ENCODE assay signal across 9 cellular contexts in genomic region chr14:103696466-103697071, GRCh38. TPM values are rescaled to one million over a fixed set of nuclear protein-coding genes. Genes with fewer than 3 reads are reported as not detected.
DNase-seq lines count a peak whose midpoint lies in the region; ATAC-seq and TF ChIP-seq lines count a peak whose summit lies in the region.
"Had no signal": no experiment of that assay in that cellular context is flagged by ENCODE, and none has a peak within 500 bp of the region (broad histone marks: within the 10 kb centered on the region; RNA-seq: fewer than 3 reads in every experiment).

No MANE protein-coding gene starts in this region.

- peaks cover 9% of the 10 kb centered on the region for H3F3A ChIP-seq in smooth muscle cell (ENCODE audit: low read depth)

- H3K23ac ChIP-seq in H9 (ENCODE audit: insufficient read length, low read depth, low read length): no peak overlapping the region

- H4K5ac ChIP-seq in H9 (ENCODE audit: insufficient read length, low read depth, low read length): no peak overlapping the region

- no peak overlapping the region for H2BK20ac ChIP-seq in H9 (ENCODE audit: low read depth, low read length, poor library complexity, severe bottlenecking)

- no peak overlapping the region for H3K56ac ChIP-seq in H9 (ENCODE audit: insufficient read length, low read depth, low read length)

- H2BK5ac ChIP-seq in H9 (ENCODE audit: insufficient read length, low read length): no peak overlapping the region

- no peaks in the 10 kb centered on the region for H3K9me3 ChIP-seq in H9 (ENCODE audit: control insufficient read depth, low read depth, low read length)
- no peaks in the 10 kb centered on the region for H3K9me3 ChIP-seq in right cardiac atrium (ENCODE audit: control insufficient read depth, low read length)
- no peaks in the 10 kb centered on the region for H3K9me3 ChIP-seq in smooth muscle cell (replicated peaks; ENCODE audit: low read depth)

- no peak overlapping the region for H3K18ac ChIP-seq in H9 (ENCODE audit: insufficient read length, low read depth, low read length)

- H3K27ac Mint-ChIP-seq in H9: peak overlapping the region in 2 of 3 experiments; percentile 60 to 70; a peak in 4 of 7 replicates
- H3K27ac Mint-ChIP-seq: T-helper 1 cell treated with Interleukin-12 subunit alpha and Interleukin-12 subunit beta and Interleukin-4 antibody, amounts not matched to agents 30 μg/mL and 1 μg/mL, for 36 hours had no signal

- H3K4me3 ChIP-seq in right cardiac atrium (ENCODE audit: low read length): no peak overlapping the region
- no peak overlapping the region for H3K4me3 ChIP-seq in smooth muscle cell

- H3K4me1 ChIP-seq in H9 (ENCODE audit: insufficient read depth, low read length): no peaks in the 10 kb centered on the region
- H3K4me1 ChIP-seq in right cardiac atrium (ENCODE audit: control insufficient read depth, insufficient read depth, low read length): peaks cover 8% of the 10 kb centered on the region
- no peaks in the 10 kb centered on the region for H3K4me1 ChIP-seq in smooth muscle cell (ENCODE audit: low read depth)

- no peaks in the 10 kb centered on the region for H3K36me3 ChIP-seq in smooth muscle cell (ENCODE audit: low read depth)

- H3K27me3 ChIP-seq in H9 (ENCODE audit: insufficient read depth, low read length) (no peaks in the 10 kb centered on the region), right cardiac atrium (ENCODE audit: control insufficient read depth, insufficient read depth) (no peaks in the 10 kb centered on the region), smooth muscle cell (ENCODE audit: low read depth) (no peaks in the 10 kb centered on the region)

- intact Hi-C loops in right cardiac atrium (cut with DNase I): loop anchor here in 1 of 4 donors (10.0 kb wide), 1 partner anchor 122 kb away; no protein-coding TSS in a partner anchor

- H2AFZ ChIP-seq in H9 (ENCODE audit: low read length) (no peak overlapping the region), smooth muscle cell (ENCODE audit: low read depth) (no peak overlapping the region)

- DNase-seq in H9 (no peak), right cardiac atrium (peak; percentile 61 to 90 (median 88)), smooth muscle cell (lab: John Stamatoyannopoulos, UW; ENCODE audit: unreplicated experiment) (no peak), dedifferentiated amniotic fluid mesenchymal stem cell (ENCODE audit: extremely low spot score) (no peak)

- no peak overlapping the region for H3K4ac ChIP-seq in H9 (ENCODE audit: low read depth, low read length)

- peaks cover 1% of the 10 kb centered on the region; the same call in 1 of the 2 replicates for H3K27me3 Mint-ChIP-seq in H9 (ENCODE audit: low read depth)

- no peak overlapping the region for H4K8ac ChIP-seq in H9 (replicated peaks; ENCODE audit: insufficient read length, low read depth, low read length)

- no peak overlapping the region for H3K27ac ChIP-seq in H9 (ENCODE audit: insufficient read length, low read depth, low read length)
- peak overlapping the region; percentile 29 for H3K27ac ChIP-seq in angular gyrus (ENCODE audit: low read depth, low read length)
- H3K27ac ChIP-seq in right cardiac atrium (ENCODE audit: low read length): peak overlapping the region; percentile 48
- peak overlapping the region; percentile 19 for H3K27ac ChIP-seq in smooth muscle cell (ENCODE audit: low read depth)

- H4K91ac ChIP-seq in H9 (ENCODE audit: insufficient read length, low read depth, low read length): no peak overlapping the region

- no peak overlapping the region for H2BK120ac ChIP-seq in H9 (ENCODE audit: low read depth, low read length, poor library complexity, severe bottlenecking)

- H3K9ac ChIP-seq in H9 (ENCODE audit: extremely low read depth, insufficient read length, low read length): no peak overlapping the region
- H3K9ac ChIP-seq in smooth muscle cell (ENCODE audit: low read depth): no peak overlapping the region

- H3K4me3 Mint-ChIP-seq in H9: no peak overlapping the region
- H3K4me3 Mint-ChIP-seq: T-helper 1 cell treated with Interleukin-12 subunit alpha and Interleukin-12 subunit beta and Interleukin-4 antibody, amounts not matched to agents 30 μg/mL and 1 μg/mL, for 36 hours had no signal

- H3K14ac ChIP-seq in H9 (ENCODE audit: insufficient read depth, low read length): no peak overlapping the region

- no peaks in the 10 kb centered on the region for H3K23me2 ChIP-seq in H9 (ENCODE audit: insufficient read length, low read depth, low read length, poor library complexity, severe bottlenecking)

- no peak overlapping the region for H2BK12ac ChIP-seq in H9 (ENCODE audit: insufficient read length, low read depth, low read length)

- TF ChIP-seq CTCF in H9 (conservative IDR thresholded peaks at IDR 0.05) (no peak), smooth muscle cell (IDR thresholded peaks at IDR 0.05; ENCODE audit: borderline replicate concordance, insufficient read depth, poor library complexity, severe bottlenecking) (no peak)

- H3K79me2 ChIP-seq in H9 (ENCODE audit: insufficient read depth, low read length) (no peaks in the 10 kb centered on the region), smooth muscle cell (ENCODE audit: low read depth) (peaks cover 20% of the 10 kb centered on the region)

- H3K9me3 Mint-ChIP-seq in H9: no peaks in the 10 kb centered on the region; a peak in 1 of 5 replicates
- H3K9me3 Mint-ChIP-seq: T-helper 1 cell treated with Interleukin-12 subunit alpha and Interleukin-12 subunit beta and Interleukin-4 antibody, amounts not matched to agents 30 μg/mL and 1 μg/mL, for 36 hours had no signal

- no peak overlapping the region for H2BK15ac ChIP-seq in H9 (ENCODE audit: low read depth, low read length)

- H3K4me1 Mint-ChIP-seq in H9: peaks cover 10 to 13% of the 10 kb centered on the region in 2 experiments; a peak in 3 of 4 replicates

- H3K36me3 Mint-ChIP-seq in H9 (ENCODE audit: insufficient read depth in 1 of 3, low read depth in 3 of 3): peaks cover 2 to 38% (median 24%) of the 10 kb centered on the region in 3 experiments; a peak in 6 of 7 replicates

- H4K20me1 ChIP-seq in H9 (ENCODE audit: control insufficient read depth, insufficient read depth, insufficient read length): peaks cover 3% of the 10 kb centered on the region
- peaks cover 88% of the 10 kb centered on the region for H4K20me1 ChIP-seq in smooth muscle cell (ENCODE audit: low read depth)

- H2AK5ac ChIP-seq in H9 (ENCODE audit: insufficient read length, low read length): no peak overlapping the region

- WGBS in H9 (ENCODE audit: extremely low coverage, insufficient read length, low lambda C conversion rate): no CpG with 5 or more reads among the region's 17 CpGs
- 21% methylated on average over 17 of the region's 17 CpGs for WGBS in right cardiac atrium
- 54% methylated on average over 15 of the region's 17 CpGs for WGBS in smooth muscle cell (ENCODE audit: low lambda C conversion rate)

- H3K4me2 ChIP-seq in H9 (ENCODE audit: insufficient read depth, insufficient read length, low read length) (no peak overlapping the region), smooth muscle cell (no peak overlapping the region)

- no peaks in the 10 kb centered on the region for H3K79me1 ChIP-seq in H9 (ENCODE audit: insufficient read depth, low read depth, low read length, poor library complexity, severe bottlenecking)

- no peak overlapping the region for H3T11ph ChIP-seq in H9 (ENCODE audit: low read length)

- ATAC-seq in right cardiac atrium: peak; percentile 33 to 49
- ATAC-seq in esophagus mucosa: no peak
- ATAC-seq in GM19455 (IDR thresholded peaks at IDR 0.05; ENCODE audit: unreplicated experiment): no peak
- ATAC-seq in GM21529 (IDR thresholded peaks at IDR 0.05; ENCODE audit: unreplicated experiment): no peak

RNA-seq across cellular contexts. Expression of gene XRCC3, which starts 18.7 kb away (rescaled TPM):
- total RNA-seq in H9 (2021) (42.6 and 45.3 TPM in 2 replicates), right cardiac atrium (1 to 10 TPM; 2.1 to 5.6 (median 2.4) TPM), smooth muscle cell (4.9 and 10.5 TPM in 2 replicates), esophagus mucosa (11.3 TPM)
- polyA plus RNA-seq in right cardiac atrium (2.2 TPM), smooth muscle cell (8.3 and 10.0 TPM in 2 replicates)

RNA-seq across cellular contexts. Expression of gene ZFYVE21, which starts 19.0 kb away (rescaled TPM):
- total RNA-seq in H9 (2021) (49.7 and 50.5 TPM in 2 replicates), right cardiac atrium (10 to 100 TPM; 42.0 to 61.0 (median 52.4) TPM), smooth muscle cell (33.9 and 42.6 TPM in 2 replicates), esophagus mucosa (58.8 TPM)
- polyA plus RNA-seq in right cardiac atrium (66.8 TPM), smooth muscle cell (41.5 and 55.9 TPM in 2 replicates)

Comparison
In these comparisons a context has a peak if more than half of its experiments do, and no peak if none do; other contexts are left out.
1. DNase-seq: peak in right cardiac atrium (3 of 3); none in H9 (single experiment), smooth muscle cell (single experiment) and dedifferentiated amniotic fluid mesenchymal stem cell (single experiment).
2. ATAC-seq: peak in right cardiac atrium (2 of 2); none in esophagus mucosa (single experiment), GM19455 (single experiment) and GM21529 (single experiment).